ENCODE assay signal across 20 cellular contexts in the genomic region with DNA sequence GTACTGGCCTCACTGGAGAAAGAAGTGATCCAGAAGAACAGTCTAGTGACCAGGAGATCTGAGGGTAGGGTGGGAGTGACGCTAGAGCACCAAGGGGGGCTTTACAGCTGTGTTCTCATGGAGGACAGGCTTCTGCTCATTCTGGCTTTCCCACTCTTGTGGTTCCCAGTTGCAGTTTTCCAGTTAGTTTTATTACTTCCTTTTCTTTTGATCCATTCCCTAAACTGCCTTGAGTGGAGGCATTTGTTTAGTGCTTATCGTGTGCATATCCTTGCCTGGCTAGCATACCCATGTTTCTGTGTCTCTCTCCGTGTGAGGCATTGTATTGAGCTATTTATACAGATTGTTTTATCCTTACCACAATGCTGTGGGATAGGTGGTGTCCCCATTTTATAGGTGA. TPM values are rescaled to one million over a fixed set of nuclear protein-coding genes. Genes with fewer than 3 reads are reported as not detected.
DNase-seq lines count a peak whose midpoint lies in the region; ATAC-seq and TF ChIP-seq lines count a peak whose summit lies in the region.
"Had no signal": no experiment of that assay in that cellular context is flagged by ENCODE, and none has a peak within 500 bp of the region (broad histone marks: within the 10 kb centered on the region; RNA-seq: fewer than 3 reads in every experiment).

No MANE protein-coding gene starts in this region.

- H3K27me3 Mint-ChIP-seq in Calu3 (ENCODE audit: unreplicated experiment) (no peaks in the 10 kb centered on the region), neural crest cell (ENCODE audit: low read depth) (no peaks in the 10 kb centered on the region)
- H3K27me3 Mint-ChIP-seq in dendritic cell treated with granulocyte-macrophage colony-stimulating factor and Interleukin-4, amounts not matched to agents 40 ng/mL and 50 ng/mL, for 4 days, result no peaks in the 10 kb centered on the region
- no peaks in the 10 kb centered on the region for H3K27me3 Mint-ChIP-seq in CD4-positive, alpha-beta T cell
- H3K27me3 Mint-ChIP-seq: progenitor cell of endocrine pancreas; stimulated activated naive CD8-positive, alpha-beta T cell treated with anti-CD3 and anti-CD28 coated beads, Interleukin-15, amount 100 ng/mL, for 72 hours had no signal

- H4K20me1 ChIP-seq in Loucy (ENCODE audit: insufficient read depth, low read length, poor library complexity, severe bottlenecking), result peaks cover 75% of the 10 kb centered on the region

- no TSS peak for BruUV-seq in Calu3 (replicated peaks; lab: Mats Ljungman, UMichigan)

- TF ChIP-seq CTCF in Calu3 (IDR thresholded peaks at IDR 0.05; ENCODE audit: unreplicated experiment) (no peak), Loucy (conservative IDR thresholded peaks at IDR 0.05; ENCODE audit: low read length) (no peak), neural crest cell (conservative IDR thresholded peaks at IDR 0.05) (no peak)
- TF ChIP-seq CTCF in CD4-positive, alpha-beta T cell (IDR thresholded peaks at IDR 0.05), result no peak

- intact Hi-C loops in Calu3 (cut with micrococcal nuclease; ENCODE audit: unreplicated experiment), result no loop called here
- intact Hi-C loops in dendritic cell treated with granulocyte-macrophage colony-stimulating factor and Interleukin-4, amounts not matched to agents 40 ng/mL and 50 ng/mL, for 4 days (cut with micrococcal nuclease), result no loop called here
- intact Hi-C loops in CD4-positive, alpha-beta T cell (cut with DNase I, micrococcal nuclease), result no loop called here

- H3K4me1 ChIP-seq in Loucy (ENCODE audit: insufficient read depth, low read length, poor library complexity, severe bottlenecking), result peaks cover 58% of the 10 kb centered on the region

- no peaks in the 10 kb centered on the region for H3K9me2 ChIP-seq in Loucy (replicated peaks; ENCODE audit: low read depth, low read length)

- H3K9me3 Mint-ChIP-seq in Calu3 (ENCODE audit: low read depth, unreplicated experiment), result no peaks in the 10 kb centered on the region
- no peaks in the 10 kb centered on the region for H3K9me3 Mint-ChIP-seq in dendritic cell treated with granulocyte-macrophage colony-stimulating factor and Interleukin-4, amounts not matched to agents 40 ng/mL and 50 ng/mL, for 4 days
- no peaks in the 10 kb centered on the region for H3K9me3 Mint-ChIP-seq in neural crest cell
- H3K9me3 Mint-ChIP-seq in CD4-positive, alpha-beta T cell, result no peaks in the 10 kb centered on the region
- H3K9me3 Mint-ChIP-seq: neural progenitor cell; stimulated activated naive CD8-positive, alpha-beta T cell treated with anti-CD3 and anti-CD28 coated beads, Interleukin-15, amount 100 ng/mL, for 72 hours had no signal

- H3F3A ChIP-seq in Loucy (ENCODE audit: low read depth), result no peaks in the 10 kb centered on the region

- peak overlapping the region; percentile 99 for H3K4me2 ChIP-seq in Loucy (ENCODE audit: low read depth, low read length, poor library complexity, severe bottlenecking)
- H3K4me2 ChIP-seq: neural progenitor cell had no signal

- no peaks in the 10 kb centered on the region for H3K27me3 ChIP-seq in Loucy (ENCODE audit: insufficient read depth, low read length, poor library complexity, severe bottlenecking)
- no peaks in the 10 kb centered on the region for H3K27me3 ChIP-seq in CD4-positive, alpha-beta T cell (ENCODE audit: control insufficient read depth, insufficient read depth, low read length)
- H3K27me3 ChIP-seq: cardiac muscle cell, neural progenitor cell, spleen, upper lobe of left lung had no signal

- no peak overlapping the region for H3K27ac ChIP-seq in CD4-positive, alpha-beta T cell (ENCODE audit: low read depth, low read length)
- H3K27ac ChIP-seq: cardiac muscle cell, neural progenitor cell, RWPE1, upper lobe of left lung had no signal

- ATAC-seq in CD4-positive, alpha-beta T cell (ENCODE audit: poor library complexity), result no peak
- ATAC-seq: stimulated activated naive CD8-positive, alpha-beta T cell treated with anti-CD3 and anti-CD28 coated beads, Interleukin-15, amount 100 ng/mL, for 72 hours had no signal

- peaks cover 31% of the 10 kb centered on the region; the same call in 1 of the 2 replicates for H3K36me3 ChIP-seq in Loucy (ENCODE audit: insufficient read depth, low read length)
- H3K36me3 ChIP-seq: neural progenitor cell had no signal

- H3K9me3 ChIP-seq in Loucy (ENCODE audit: insufficient read depth, low read depth, low read length), result no peaks in the 10 kb centered on the region
- no peaks in the 10 kb centered on the region for H3K9me3 ChIP-seq in CD4-positive, alpha-beta T cell (ENCODE audit: control insufficient read depth, low read length)
- H3K9me3 ChIP-seq: spleen, upper lobe of left lung had no signal

- CTCF ChIA-PET in Calu3 (lab: Charles Lee), result no interaction called here
- CTCF ChIA-PET in CD4-positive, alpha-beta T cell (lab: Charles Lee), result no interaction called here

- H3K27ac Mint-ChIP-seq in Calu3 (ENCODE audit: unreplicated experiment), result no peak overlapping the region
- H3K27ac Mint-ChIP-seq in dendritic cell treated with granulocyte-macrophage colony-stimulating factor and Interleukin-4, amounts not matched to agents 40 ng/mL and 50 ng/mL, for 4 days, result peak overlapping the region; percentile 33
- no peak overlapping the region for H3K27ac Mint-ChIP-seq in neural crest cell (ENCODE audit: unreplicated experiment)
- no peak overlapping the region for H3K27ac Mint-ChIP-seq in CD4-positive, alpha-beta T cell
- H3K27ac Mint-ChIP-seq: neural progenitor cell; progenitor cell of endocrine pancreas; stimulated activated naive CD8-positive, alpha-beta T cell treated with anti-CD3 and anti-CD28 coated beads, Interleukin-15, amount 100 ng/mL, for 72 hours had no signal

- H3K4me3 Mint-ChIP-seq in Calu3 (ENCODE audit: low read depth, unreplicated experiment), result peak overlapping the region; percentile 20
- H3K4me3 Mint-ChIP-seq in dendritic cell treated with granulocyte-macrophage colony-stimulating factor and Interleukin-4, amounts not matched to agents 40 ng/mL and 50 ng/mL, for 4 days, result no peak overlapping the region
- H3K4me3 Mint-ChIP-seq in neural crest cell, result peak overlapping the region; percentile 39
- no peak overlapping the region for H3K4me3 Mint-ChIP-seq in CD4-positive, alpha-beta T cell
- H3K4me3 Mint-ChIP-seq: neural progenitor cell; stimulated activated naive CD8-positive, alpha-beta T cell treated with anti-CD3 and anti-CD28 coated beads, Interleukin-15, amount 100 ng/mL, for 72 hours had no signal

- H2AFZ ChIP-seq in Loucy (ENCODE audit: low read length), result no peak overlapping the region
- H2AFZ ChIP-seq: neural progenitor cell had no signal

- DNase-seq in Calu3 (no peak), neural crest cell (ENCODE audit: low read depth, low spot score) (no peak)
- no peak for DNase-seq in activated CD4-positive, CD25-positive, alpha-beta regulatory T cell treated with anti-CD3 and anti-CD28 coated beads, Interleukin-2, amount 50 U/mL, for 72 hours
- DNase-seq in activated CD4-positive, alpha-beta T cell treated with anti-CD3 and anti-CD28 coated beads for 4 hours, result no peak
- no peak for DNase-seq in CD4-positive, alpha-beta T cell
- DNase-seq: activated CD4-positive, alpha-beta T cell treated with anti-CD3 and anti-CD28 coated beads, Interleukin-2, amount 50 U/mL, for 1 hour; hippocampal formation; NCI-H1417 treated with DMSO at 0.1 percent for 48 hours; NCI-H524; spleen; stimulated activated CD4-positive, alpha-beta T cell treated with anti-CD3 and anti-CD28 coated beads, Interleukin-4, amount 100 ng/mL, for 24 hours; stimulated activated naive CD8-positive, alpha-beta T cell treated with anti-CD3 and anti-CD28 coated beads, Interleukin-15, amount 100 ng/mL, for 72 hours; upper lobe of left lung had no signal

- peaks cover 81% of the 10 kb centered on the region for H3K79me2 ChIP-seq in Loucy (ENCODE audit: insufficient read depth, low read length)

- H3K36me3 Mint-ChIP-seq in Calu3 (ENCODE audit: insufficient read depth, unreplicated experiment), result peaks cover 52% of the 10 kb centered on the region
- H3K36me3 Mint-ChIP-seq in dendritic cell treated with granulocyte-macrophage colony-stimulating factor and Interleukin-4, amounts not matched to agents 40 ng/mL and 50 ng/mL, for 4 days (ENCODE audit: low read depth), result peaks cover 52% of the 10 kb centered on the region
- H3K36me3 Mint-ChIP-seq in neural crest cell (ENCODE audit: low read depth), result peaks cover 13% of the 10 kb centered on the region
- H3K36me3 Mint-ChIP-seq in CD4-positive, alpha-beta T cell (ENCODE audit: low read depth), result peaks cover 44% of the 10 kb centered on the region

- H3K4me1 Mint-ChIP-seq in Calu3 (ENCODE audit: low read depth, unreplicated experiment) (peaks cover 43% of the 10 kb centered on the region), neural crest cell (peaks cover 70% of the 10 kb centered on the region)
- H3K4me1 Mint-ChIP-seq in dendritic cell treated with granulocyte-macrophage colony-stimulating factor and Interleukin-4, amounts not matched to agents 40 ng/mL and 50 ng/mL, for 4 days (ENCODE audit: low read depth), result peaks cover 67% of the 10 kb centered on the region
- peaks cover 82% of the 10 kb centered on the region for H3K4me1 Mint-ChIP-seq in CD4-positive, alpha-beta T cell (ENCODE audit: low read depth)

- H3K9ac ChIP-seq in Loucy (ENCODE audit: low read depth, low read length, poor library complexity, severe bottlenecking), result peak overlapping the region; percentile 96
- H3K9ac ChIP-seq: neural progenitor cell had no signal

- POLR2A ChIA-PET in CD4-positive, alpha-beta T cell (lab: Charles Lee), result no interaction called here

- peak overlapping the region; percentile 89 for H3K4me3 ChIP-seq in Loucy (ENCODE audit: low read length, poor library complexity, severe bottlenecking)
- H3K4me3 ChIP-seq: cardiac muscle cell, neural progenitor cell, spleen, upper lobe of left lung had no signal

RNA-seq across cellular contexts. Expression of gene MLEC, which starts 4.0 kb away (rescaled TPM):
- total RNA-seq in Calu3 (2022) (268 and 290 TPM in 2 replicates), neural crest cell (165 and 167 TPM in 2 replicates)
- total RNA-seq in CD4-positive, alpha-beta T cell, result 10 to 100 TPM; 20.7 to 22.1 TPM

RNA-seq across cellular contexts. Expression of gene UNC119B, which starts 19.3 kb away (rescaled TPM):
- total RNA-seq in Calu3 (2022) (31.6 and 33.5 TPM in 2 replicates), neural crest cell (79.7 and 80.0 TPM in 2 replicates)
- total RNA-seq in CD4-positive, alpha-beta T cell, result 10 to 100 TPM; 10.7 TPM

RNA-seq across cellular contexts. Expression of gene ACADS, which starts 34.6 kb away (rescaled TPM):
- total RNA-seq in Calu3 (2022) (16.1 and 21.2 TPM in 2 replicates), neural crest cell (5.6 and 5.9 TPM in 2 replicates)
- total RNA-seq in CD4-positive, alpha-beta T cell, result 1 to 10 TPM; 8.9 to 9.2 TPM

RNA-seq across cellular contexts. Expression of gene CABP1, which starts 50.6 kb away (rescaled TPM):
- total RNA-seq in Calu3 (2022) (0.14 and 0.98 TPM in 2 replicates), neural crest cell (1.1 and 1.2 TPM in 2 replicates)
- total RNA-seq in CD4-positive, alpha-beta T cell, result under 1 TPM in 1 of 2 experiments, not detected in 1; 0.11 TPM
- total RNA-seq: cardiac muscle cell, dermis microvascular lymphatic vessel endothelial cell had no signal

Comparison
In these comparisons a context has a peak if more than half of its experiments do, and no peak if none do; other contexts are left out.
1. H3K4me3 Mint-ChIP-seq: peak in Calu3 (single experiment) and neural crest cell (single experiment); none in dendritic cell treated with granulocyte-macrophage colony-stimulating factor and Interleukin-4, amounts not matched to agents 40 ng/mL and 50 ng/mL, for 4 days (single experiment) and CD4-positive, alpha-beta T cell (single experiment).